ENCODE assay signal across 19 cellular contexts in the genomic region with DNA sequence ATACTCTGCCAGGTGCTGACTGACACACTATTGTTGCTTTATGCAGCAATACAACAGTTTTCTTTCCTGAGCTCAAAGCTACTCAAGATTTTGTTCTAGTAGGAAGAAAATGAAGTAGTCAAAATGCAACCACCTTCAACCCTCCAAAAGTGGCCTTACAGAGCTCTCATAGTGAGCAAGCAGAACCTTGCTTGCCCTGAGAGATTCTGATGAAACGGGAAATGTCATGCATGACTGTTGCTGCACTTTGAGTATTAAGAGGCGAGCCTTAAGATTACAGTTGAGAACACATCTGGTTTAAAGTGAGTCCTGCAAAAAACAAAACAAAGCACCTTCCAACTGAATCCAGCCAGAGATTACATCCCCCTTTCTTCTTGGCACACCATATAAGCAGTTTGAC. TPM values are rescaled to one million over a fixed set of nuclear protein-coding genes. Genes with fewer than 3 reads are reported as not detected.
A peak's percentile ranks its signal among the peaks of the same experiment; 100 is the strongest.
DNase-seq lines count a peak whose midpoint lies in the region; ATAC-seq and TF ChIP-seq lines count a peak whose summit lies in the region.
"Had no signal": no experiment of that assay in that cellular context is flagged by ENCODE, and none has a peak within 500 bp of the region (broad histone marks: within the 10 kb centered on the region; RNA-seq: fewer than 3 reads in every experiment).

No MANE protein-coding gene starts in this region.

- DNase-seq in Right ventricle myocardium superior, result no peak
- DNase-seq in Right ventricle myocardium inferior (ENCODE audit: missing footprints), result no peak
- peak; percentile 53 for DNase-seq in amniotic epithelial cell (ENCODE audit: low read depth)
- DNase-seq in upper lobe of right lung, result no peak
- DNase-seq in CD1c-positive myeloid dendritic cell (ENCODE audit: extremely low spot score), result no peak
- no peak for DNase-seq in retina
- DNase-seq: activated CD4-positive, alpha-beta T cell treated with anti-CD3 and anti-CD28 coated beads for 1 hour; activated naive CD8-positive, alpha-beta T cell treated with anti-CD3 and anti-CD28 coated beads for 36 hours; CD4-positive, alpha-beta memory T cell; effector memory CD8-positive, alpha-beta T cell; H9; NCI-H1436; small intestine had no signal

- ATAC-seq in Right ventricle myocardium superior (ENCODE audit: poor library complexity) (peak; percentile 34), Right ventricle myocardium inferior (no peak), HG02852 (IDR thresholded peaks at IDR 0.05; ENCODE audit: unreplicated experiment) (peak; percentile 96), upper lobe of right lung (peak; percentile 29), HG03280 (IDR thresholded peaks at IDR 0.05; ENCODE audit: unreplicated experiment) (no peak)
- ATAC-seq: effector memory CD8-positive, alpha-beta T cell had no signal

- TF ChIP-seq CTCF in upper lobe of right lung (IDR thresholded peaks at IDR 0.05), result no peak

- no peaks in the 10 kb centered on the region for H3K27me3 ChIP-seq in upper lobe of right lung

- H3K36me3 ChIP-seq in upper lobe of right lung, result no peaks in the 10 kb centered on the region

- H3K27ac ChIP-seq in upper lobe of right lung, result no peak overlapping the region
- H3K27ac ChIP-seq: parathyroid adenoma had no signal

- no peaks in the 10 kb centered on the region for H3K9me3 ChIP-seq in upper lobe of right lung

- H3K4me3 ChIP-seq in upper lobe of right lung, result no peak overlapping the region

- intact Hi-C loops in Right ventricle myocardium superior (cut with DNase I) (no loop called here), Right ventricle myocardium inferior (cut with DNase I) (no loop called here), upper lobe of right lung (cut with DNase I) (no loop called here)

- no peaks in the 10 kb centered on the region for H3K4me1 ChIP-seq in upper lobe of right lung
- H3K4me1 ChIP-seq: parathyroid adenoma had no signal

RNA-seq across cellular contexts. Expression of a gene that starts 29.7 kb away (rescaled TPM):
- not detected for total RNA-seq in Right ventricle myocardium superior
- not detected for total RNA-seq in Right ventricle myocardium inferior
- total RNA-seq in upper lobe of right lung, result not detected
- total RNA-seq: activated naive CD8-positive, alpha-beta T cell treated with anti-CD3 and anti-CD28 coated beads for 36 hours; CD4-positive, alpha-beta memory T cell; H9; LHCN-M2; liver; urinary bladder had no signal

Comparison
In these comparisons a context has a peak if more than half of its experiments do, and no peak if none do; other contexts are left out.
1. ATAC-seq: peak in Right ventricle myocardium superior (single experiment), HG02852 (single experiment) and upper lobe of right lung (single experiment); none in Right ventricle myocardium inferior (single experiment) and HG03280 (single experiment).